Comparison of ENCODE assay signal across 8 cellular contexts in the genomic region with DNA sequence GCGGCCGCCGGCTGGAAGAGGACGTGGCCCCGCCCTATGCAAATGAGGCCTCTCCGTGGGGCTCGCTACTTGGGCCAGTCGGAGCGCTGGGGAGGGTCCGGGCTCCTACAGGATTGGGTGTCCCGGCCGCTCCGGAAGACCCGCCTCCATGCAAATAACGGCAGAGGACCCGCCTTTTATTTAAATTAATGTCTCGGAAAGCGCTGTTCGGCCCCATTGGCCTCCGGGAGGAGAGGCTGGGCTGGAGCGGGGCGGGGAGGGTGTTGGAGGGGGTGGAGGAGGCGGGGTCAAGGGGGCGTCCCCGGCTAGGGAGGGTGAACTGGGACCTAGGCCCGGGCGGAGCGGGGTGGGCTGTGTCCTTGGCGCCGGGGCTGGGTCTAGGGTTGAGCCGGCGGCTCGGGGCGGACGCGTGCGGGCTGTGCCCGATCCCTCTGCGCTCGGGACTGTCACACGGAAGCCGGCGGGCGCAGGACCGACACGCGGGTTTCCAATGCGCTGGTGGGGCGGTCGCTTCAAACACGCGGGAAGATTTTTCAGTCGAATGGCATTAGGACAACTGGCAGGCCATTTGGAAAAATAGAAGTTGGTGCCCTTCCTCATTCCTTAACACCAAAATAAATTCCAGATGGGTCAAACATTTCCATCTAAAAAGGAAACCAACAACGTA. TPM values are rescaled to one million over a fixed set of nuclear protein-coding genes. Genes with fewer than 3 reads are reported as not detected.
A peak's percentile ranks its signal among the peaks of the same experiment; 100 is the strongest.
DNase-seq lines count a peak whose midpoint lies in the region; ATAC-seq, FAIRE-seq and TF ChIP-seq lines count a peak whose summit lies in the region.

No MANE protein-coding gene starts in this region.

- peak overlapping the region; percentile 90 for H3K4me3 Mint-ChIP-seq in activated T-helper 1 cell treated with anti-CD3 and anti-CD28 coated beads, Interleukin-12 subunit alpha, Interleukin-12 subunit beta, Interleukin-2, Interleukin-4 antibody, amounts not matched to agents 30 ng/mL and 10 ng/mL and 1 ng/mL, durations not matched to agents 14 hours and 24 hours and 36 hours
- peak overlapping the region; percentile 79 to 91 (median 87) for H3K4me3 Mint-ChIP-seq in naive thymus-derived CD4-positive, alpha-beta T cell
- peak overlapping the region; percentile 86 for H3K4me3 Mint-ChIP-seq in stimulated activated memory B cell treated with anti-CD40 and anti-IgM and Interleukin-4, amounts not matched to agents 10 μg/mL and 1 μg/mL and 100 μg/mL, for 72 hours

- 1% methylated on average over 43 to 52 of the region's 54 CpGs for WGBS in GM23248 (ENCODE audit: low coverage in 1 of 2, low lambda C conversion rate in 2 of 2, missing lambda C conversion rate in 2 of 2), 2 experiments

- FAIRE-seq in RCC 7860 (lab: Jason Lieb, UNC), result peak; percentile 69

- CTCF ChIA-PET in naive thymus-derived CD4-positive, alpha-beta T cell (lab: Charles Lee), result no interaction called here

- H3K27ac ChIP-seq in DOHH2 (ENCODE audit: low read depth, low read length), result 0 out of 2 replicates have a peak overlapping the region, but pooled peaks have one; percentile 30
- peak overlapping the region; percentile 90 for H3K27ac ChIP-seq in GM23248
- H3K27ac ChIP-seq in Karpas-422 (ENCODE audit: low read length), result peak overlapping the region; percentile 45
- H3K27ac ChIP-seq in fibroblast of lung (ENCODE audit: insufficient read depth, low read length), result peak overlapping the region; percentile 87
- peak overlapping the region; percentile 92 for H3K27ac ChIP-seq in naive thymus-derived CD4-positive, alpha-beta T cell (ENCODE audit: low read depth, low read length)

- TF ChIP-seq CTCF in DOHH2 (IDR thresholded peaks at IDR 0.05; ENCODE audit: low read depth, low read length, poor library complexity, severe bottlenecking) (no peak), fibroblast of lung (conservative IDR thresholded peaks at IDR 0.05 in 1 of 2, IDR thresholded peaks at IDR 0.05 in 1 of 2; ENCODE audit: low read depth in 1 of 2, low read length in 2 of 2) (no peak)

- H3F3A ChIP-seq in DOHH2 (ENCODE audit: control insufficient read depth, insufficient read depth), result peaks cover 6% of the 10 kb centered on the region; the same call in 1 of the 2 replicates
- peaks cover 31% of the 10 kb centered on the region for H3F3A ChIP-seq in GM23248 (ENCODE audit: insufficient read depth)

- no peaks in the 10 kb centered on the region for H3K9me3 Mint-ChIP-seq in activated T-helper 1 cell treated with anti-CD3 and anti-CD28 coated beads, Interleukin-12 subunit alpha, Interleukin-12 subunit beta, Interleukin-2, Interleukin-4 antibody, amounts not matched to agents 30 ng/mL and 10 ng/mL and 1 ng/mL, durations not matched to agents 14 hours and 24 hours and 36 hours
- peaks cover 0 to 3% (median 0%) of the 10 kb centered on the region in 11 donors for H3K9me3 Mint-ChIP-seq in naive thymus-derived CD4-positive, alpha-beta T cell
- no peaks in the 10 kb centered on the region for H3K9me3 Mint-ChIP-seq in stimulated activated memory B cell treated with anti-CD40 and anti-IgM and Interleukin-4, amounts not matched to agents 10 μg/mL and 1 μg/mL and 100 μg/mL, for 72 hours

- H4K20me1 ChIP-seq in DOHH2 (ENCODE audit: control insufficient read depth, insufficient read depth, low read depth, low read length), result no peaks in the 10 kb centered on the region
- no peaks in the 10 kb centered on the region for H4K20me1 ChIP-seq in GM23248 (ENCODE audit: insufficient read depth)
- H4K20me1 ChIP-seq in Karpas-422 (ENCODE audit: insufficient read depth, low read depth, low read length), result no peaks in the 10 kb centered on the region
- H4K20me1 ChIP-seq in fibroblast of lung (ENCODE audit: control insufficient read depth, extremely low read depth, insufficient read depth, low read length), result no peaks in the 10 kb centered on the region

- H3K9me3 ChIP-seq in DOHH2 (ENCODE audit: control insufficient read depth, insufficient read depth, low read length) (no peaks in the 10 kb centered on the region), GM23248 (ENCODE audit: low read depth) (no peaks in the 10 kb centered on the region), Karpas-422 (ENCODE audit: low read length) (no peaks in the 10 kb centered on the region), fibroblast of lung (ENCODE audit: control insufficient read depth, insufficient read depth, low read depth, low read length) (no peaks in the 10 kb centered on the region)
- no peaks in the 10 kb centered on the region for H3K9me3 ChIP-seq in naive thymus-derived CD4-positive, alpha-beta T cell (ENCODE audit: control insufficient read depth in 2 of 3, low read length in 3 of 3)

- H2AFZ ChIP-seq in GM23248 (peak overlapping the region; percentile 57), Karpas-422 (ENCODE audit: low read length) (peak overlapping the region; percentile 75; the same call in 1 of the 2 replicates), fibroblast of lung (ENCODE audit: low read length) (peak overlapping the region; percentile 42)

- peak; percentile 96 for ATAC-seq in naive thymus-derived CD4-positive, alpha-beta T cell
- peak; percentile 97 for ATAC-seq in stimulated activated memory B cell treated with anti-CD40 and anti-IgM and Interleukin-4, amounts not matched to agents 10 μg/mL and 1 μg/mL and 100 μg/mL, for 72 hours

- H3K9me2 ChIP-seq in DOHH2 (replicated peaks; ENCODE audit: control insufficient read depth, low read length) (no peaks in the 10 kb centered on the region), GM23248 (ENCODE audit: insufficient read depth) (no peaks in the 10 kb centered on the region), Karpas-422 (replicated peaks; ENCODE audit: insufficient read depth, low read length) (no peaks in the 10 kb centered on the region)

- H3K79me2 ChIP-seq in DOHH2 (ENCODE audit: control insufficient read depth, low read length), result peaks cover 26% of the 10 kb centered on the region
- H3K79me2 ChIP-seq in GM23248 (ENCODE audit: insufficient read depth), result peaks cover 21% of the 10 kb centered on the region
- H3K79me2 ChIP-seq in Karpas-422 (ENCODE audit: low read length), result peaks cover 16% of the 10 kb centered on the region
- peaks cover 6% of the 10 kb centered on the region for H3K79me2 ChIP-seq in fibroblast of lung (ENCODE audit: control insufficient read depth, insufficient read depth, low read length)

- POLR2A ChIA-PET in naive thymus-derived CD4-positive, alpha-beta T cell (lab: Charles Lee), result no interaction called here

- H3K4me3 ChIP-seq in DOHH2 (ENCODE audit: low read length) (peak overlapping the region; percentile 84), GM23248 (peak overlapping the region; percentile 73), Karpas-422 (ENCODE audit: low read length) (peak overlapping the region; percentile 78), fibroblast of lung (replicated peaks in 1 of 4; ENCODE audit: control extremely low read depth in 1 of 4, insufficient read depth in 1 of 4, low read depth in 3 of 4, low read length in 4 of 4) (peak overlapping the region; percentile 48 to 95 (median 62))
- peak overlapping the region; percentile 59 for H3K4me3 ChIP-seq in naive thymus-derived CD4-positive, alpha-beta T cell (ENCODE audit: low read length)

- H3K4me2 ChIP-seq in DOHH2 (ENCODE audit: low read length) (peak overlapping the region; percentile 91), GM23248 (ENCODE audit: unreplicated experiment) (peak overlapping the region; percentile 79), Karpas-422 (ENCODE audit: low read depth, low read length, poor library complexity, severe bottlenecking) (peak overlapping the region; percentile 90), fibroblast of lung (ENCODE audit: extremely low read depth, insufficient read depth, low read length) (peak overlapping the region; percentile 89)

- H3K9ac ChIP-seq in GM23248, result peak overlapping the region; percentile 83
- peak overlapping the region; percentile 83 for H3K9ac ChIP-seq in Karpas-422 (ENCODE audit: low read length)
- peak overlapping the region; percentile 76 for H3K9ac ChIP-seq in fibroblast of lung (ENCODE audit: insufficient read depth, low read length)

- H3K27me3 Mint-ChIP-seq in activated T-helper 1 cell treated with anti-CD3 and anti-CD28 coated beads, Interleukin-12 subunit alpha, Interleukin-12 subunit beta, Interleukin-2, Interleukin-4 antibody, amounts not matched to agents 30 ng/mL and 10 ng/mL and 1 ng/mL, durations not matched to agents 14 hours and 24 hours and 36 hours (ENCODE audit: insufficient read depth), result no peaks in the 10 kb centered on the region
- peaks cover 0 to 4% (median 0%) of the 10 kb centered on the region in 5 donors for H3K27me3 Mint-ChIP-seq in naive thymus-derived CD4-positive, alpha-beta T cell
- H3K27me3 Mint-ChIP-seq in stimulated activated memory B cell treated with anti-CD40 and anti-IgM and Interleukin-4, amounts not matched to agents 10 μg/mL and 1 μg/mL and 100 μg/mL, for 72 hours, result no peaks in the 10 kb centered on the region

- in situ Hi-C loops in GM23248 (cut with MboI), result no loop called here

- intact Hi-C loops in activated T-helper 1 cell treated with anti-CD3 and anti-CD28 coated beads, Interleukin-12 subunit alpha, Interleukin-12 subunit beta, Interleukin-2, Interleukin-4 antibody, amounts not matched to agents 30 ng/mL and 10 ng/mL and 1 ng/mL, durations not matched to agents 14 hours and 24 hours and 36 hours (cut with micrococcal nuclease), result loop anchor here (1.0 to 5.0 kb wide), 15 partner anchors 14 to 803 kb away; a partner anchor contains a TSS
- intact Hi-C loops in naive thymus-derived CD4-positive, alpha-beta T cell (cut with micrococcal nuclease), result loop anchor here (1.0 to 10.0 kb wide), 22 partner anchors 17 to 1032 kb away; a partner anchor contains a TSS

- DNase-seq in GM23248, result peak; percentile 100
- peak; percentile 100 for DNase-seq in Karpas-422
- peak; percentile 98 for DNase-seq in RCC 7860 (ENCODE audit: low spot score)
- DNase-seq in activated T-helper 1 cell treated with anti-CD3 and anti-CD28 coated beads, Interleukin-12 subunit alpha, Interleukin-12 subunit beta, Interleukin-2, Interleukin-4 antibody, amounts not matched to agents 30 ng/mL and 10 ng/mL and 1 ng/mL, durations not matched to agents 14 hours and 24 hours and 36 hours (ENCODE audit: low spot score), result peak; percentile 97
- DNase-seq in fibroblast of lung (ENCODE audit: low read depth in 2 of 2), result peak; percentile 98 to 99
- peak; percentile 88 to 99 (median 98) for DNase-seq in naive thymus-derived CD4-positive, alpha-beta T cell

- H3K27me3 ChIP-seq in DOHH2 (ENCODE audit: control insufficient read depth, low read length), result no peaks in the 10 kb centered on the region
- no peaks in the 10 kb centered on the region for H3K27me3 ChIP-seq in GM23248 (replicated peaks; ENCODE audit: insufficient read depth)
- no peaks in the 10 kb centered on the region for H3K27me3 ChIP-seq in Karpas-422 (ENCODE audit: low read length)
- no peaks in the 10 kb centered on the region for H3K27me3 ChIP-seq in fibroblast of lung (ENCODE audit: control insufficient read depth, insufficient read depth, low read length)
- H3K27me3 ChIP-seq in naive thymus-derived CD4-positive, alpha-beta T cell (ENCODE audit: control insufficient read depth in 2 of 2, insufficient read depth in 2 of 2, low read length in 2 of 2), result no peaks in the 10 kb centered on the region

- H3K36me3 ChIP-seq in DOHH2 (ENCODE audit: control insufficient read depth, low read length), result peaks cover 41% of the 10 kb centered on the region
- H3K36me3 ChIP-seq in GM23248 (ENCODE audit: low read depth), result no peaks in the 10 kb centered on the region
- peaks cover 29% of the 10 kb centered on the region for H3K36me3 ChIP-seq in Karpas-422 (ENCODE audit: insufficient read depth, low read length)
- H3K36me3 ChIP-seq in fibroblast of lung (ENCODE audit: control insufficient read depth, insufficient read depth, low read length), result peaks cover 17% of the 10 kb centered on the region
- H3K36me3 ChIP-seq in naive thymus-derived CD4-positive, alpha-beta T cell (ENCODE audit: control insufficient read depth in 2 of 3, insufficient read depth in 3 of 3, low read length in 3 of 3), result peaks cover 12 to 30% (median 15%) of the 10 kb centered on the region in 3 experiments

- H3K4me1 Mint-ChIP-seq in activated T-helper 1 cell treated with anti-CD3 and anti-CD28 coated beads, Interleukin-12 subunit alpha, Interleukin-12 subunit beta, Interleukin-2, Interleukin-4 antibody, amounts not matched to agents 30 ng/mL and 10 ng/mL and 1 ng/mL, durations not matched to agents 14 hours and 24 hours and 36 hours (ENCODE audit: low read depth), result peaks cover 28% of the 10 kb centered on the region
- peaks cover 11 to 30% (median 18%) of the 10 kb centered on the region in 7 donors for H3K4me1 Mint-ChIP-seq in naive thymus-derived CD4-positive, alpha-beta T cell
- peaks cover 50% of the 10 kb centered on the region for H3K4me1 Mint-ChIP-seq in stimulated activated memory B cell treated with anti-CD40 and anti-IgM and Interleukin-4, amounts not matched to agents 10 μg/mL and 1 μg/mL and 100 μg/mL, for 72 hours

- peaks cover 19% of the 10 kb centered on the region for H3K36me3 Mint-ChIP-seq in activated T-helper 1 cell treated with anti-CD3 and anti-CD28 coated beads, Interleukin-12 subunit alpha, Interleukin-12 subunit beta, Interleukin-2, Interleukin-4 antibody, amounts not matched to agents 30 ng/mL and 10 ng/mL and 1 ng/mL, durations not matched to agents 14 hours and 24 hours and 36 hours (ENCODE audit: low read depth)
- peaks cover 4 to 13% (median 10%) of the 10 kb centered on the region in 5 donors for H3K36me3 Mint-ChIP-seq in naive thymus-derived CD4-positive, alpha-beta T cell
- peaks cover 22% of the 10 kb centered on the region for H3K36me3 Mint-ChIP-seq in stimulated activated memory B cell treated with anti-CD40 and anti-IgM and Interleukin-4, amounts not matched to agents 10 μg/mL and 1 μg/mL and 100 μg/mL, for 72 hours

- peak overlapping the region; percentile 84 for H3K27ac Mint-ChIP-seq in activated T-helper 1 cell treated with anti-CD3 and anti-CD28 coated beads, Interleukin-12 subunit alpha, Interleukin-12 subunit beta, Interleukin-2, Interleukin-4 antibody, amounts not matched to agents 30 ng/mL and 10 ng/mL and 1 ng/mL, durations not matched to agents 14 hours and 24 hours and 36 hours
- H3K27ac Mint-ChIP-seq in naive thymus-derived CD4-positive, alpha-beta T cell, result peak overlapping the region; percentile 44 to 95 (median 80)
- peak overlapping the region; percentile 98 for H3K27ac Mint-ChIP-seq in stimulated activated memory B cell treated with anti-CD40 and anti-IgM and Interleukin-4, amounts not matched to agents 10 μg/mL and 1 μg/mL and 100 μg/mL, for 72 hours

- H3K4me1 ChIP-seq in DOHH2 (ENCODE audit: control insufficient read depth, low read length), result peaks cover 37% of the 10 kb centered on the region
- H3K4me1 ChIP-seq in GM23248 (ENCODE audit: insufficient read depth), result peaks cover 37% of the 10 kb centered on the region
- peaks cover 38% of the 10 kb centered on the region for H3K4me1 ChIP-seq in Karpas-422 (ENCODE audit: low read length)
- H3K4me1 ChIP-seq in fibroblast of lung (ENCODE audit: control insufficient read depth, extremely low read depth, insufficient read depth, low read length), result peaks cover 8% of the 10 kb centered on the region
- peaks cover 15 to 16% of the 10 kb centered on the region in 2 donors for H3K4me1 ChIP-seq in naive thymus-derived CD4-positive, alpha-beta T cell (ENCODE audit: control insufficient read depth in 2 of 2, insufficient read depth in 2 of 2, low read length in 2 of 2)

RNA-seq across cellular contexts. Expression of a gene that starts 0.3 kb away (rescaled TPM):
- total RNA-seq in GM23248 (2014; rRNA removed; shearing (Covaris generic)), result 13.9 and 20.3 TPM in 2 replicates
- 10.7 and 12.9 TPM in 2 replicates for polyA plus RNA-seq in GM23248 (2016; fragmentation: Nextera tagmentation; extraction: Ambion mirVana)
- total RNA-seq in Karpas-422 (2014; rRNA removed; shearing (Covaris generic); ENCODE audit: low replicate concordance), result 34.5 and 47.1 TPM in 2 replicates
- total RNA-seq in activated T-helper 1 cell treated with anti-CD3 and anti-CD28 coated beads, Interleukin-12 subunit alpha, Interleukin-12 subunit beta, Interleukin-2, Interleukin-4 antibody, amounts not matched to agents 30 ng/mL and 10 ng/mL and 1 ng/mL, durations not matched to agents 14 hours and 24 hours and 36 hours, result 36.9 and 41.7 TPM in 2 replicates
- 11.0 and 12.7 TPM in 2 replicates for total RNA-seq in fibroblast of lung
- polyA plus RNA-seq in fibroblast of lung, result 4.9 and 5.9 TPM in 2 replicates
- 5.7 and 7.1 TPM in 2 replicates for polyA plus RNA-seq in fibroblast of lung (2012)
- 13.0 and 18.5 TPM in 2 replicates for polyA minus RNA-seq in fibroblast of lung (ENCODE audit: low replicate concordance)
- 10 to 100 TPM; 33.9 to 77.1 (median 48.9) TPM for total RNA-seq in naive thymus-derived CD4-positive, alpha-beta T cell
- 10 to 100 TPM; 18.2 to 20.4 TPM for polyA plus RNA-seq in naive thymus-derived CD4-positive, alpha-beta T cell

RNA-seq across cellular contexts. Expression of a gene that starts 17.3 kb away (rescaled TPM):
- not detected in 2 replicates for total RNA-seq in GM23248 (2014; rRNA removed; shearing (Covaris generic))
- polyA plus RNA-seq in GM23248 (2016; fragmentation: Nextera tagmentation; extraction: Ambion mirVana), result not detected in 2 replicates
- 1.9 TPM in 1 of 2 replicates, not detected in the other for total RNA-seq in Karpas-422 (2014; rRNA removed; shearing (Covaris generic); ENCODE audit: low replicate concordance)
- total RNA-seq in activated T-helper 1 cell treated with anti-CD3 and anti-CD28 coated beads, Interleukin-12 subunit alpha, Interleukin-12 subunit beta, Interleukin-2, Interleukin-4 antibody, amounts not matched to agents 30 ng/mL and 10 ng/mL and 1 ng/mL, durations not matched to agents 14 hours and 24 hours and 36 hours, result 0.42 and 0.78 TPM in 2 replicates
- 0.26 and 0.33 TPM in 2 replicates for total RNA-seq in fibroblast of lung
- not detected in 2 replicates for polyA plus RNA-seq in fibroblast of lung
- polyA plus RNA-seq in fibroblast of lung (2012), result 0.18 TPM in 1 of 2 replicates, not detected in the other
- not detected in 2 replicates for polyA minus RNA-seq in fibroblast of lung (ENCODE audit: low replicate concordance)
- total RNA-seq in naive thymus-derived CD4-positive, alpha-beta T cell, result 1 to 10 TPM in 4 of 5 experiments, under 1 TPM in 1; 0.73 to 3.1 (median 1.8) TPM
- not detected for polyA plus RNA-seq in naive thymus-derived CD4-positive, alpha-beta T cell

RNA-seq across cellular contexts. Expression of a gene that starts 21.5 kb away (rescaled TPM):
- total RNA-seq in GM23248 (2014; rRNA removed; shearing (Covaris generic)), result 53.0 and 63.2 TPM in 2 replicates
- polyA plus RNA-seq in GM23248 (2016; fragmentation: Nextera tagmentation; extraction: Ambion mirVana) (46.6 and 47.0 TPM in 2 replicates), fibroblast of lung (24.1 and 44.4 TPM in 2 replicates)
- 5.9 TPM in 1 of 2 replicates, not detected in the other for total RNA-seq in Karpas-422 (2014; rRNA removed; shearing (Covaris generic); ENCODE audit: low replicate concordance)
- 17.0 and 17.2 TPM in 2 replicates for total RNA-seq in activated T-helper 1 cell treated with anti-CD3 and anti-CD28 coated beads, Interleukin-12 subunit alpha, Interleukin-12 subunit beta, Interleukin-2, Interleukin-4 antibody, amounts not matched to agents 30 ng/mL and 10 ng/mL and 1 ng/mL, durations not matched to agents 14 hours and 24 hours and 36 hours
- 116 and 133 TPM in 2 replicates for total RNA-seq in fibroblast of lung
- 72.1 and 157 TPM in 2 replicates for polyA plus RNA-seq in fibroblast of lung (2012)
- 93.3 and 303 TPM in 2 replicates for polyA minus RNA-seq in fibroblast of lung (ENCODE audit: low replicate concordance)
- total RNA-seq in naive thymus-derived CD4-positive, alpha-beta T cell, result 10 to 100 TPM in 4 of 5 experiments, 1 to 10 TPM in 1; 7.7 to 33.1 (median 27.5) TPM
- 10 to 100 TPM in 1 of 2 donors, 1 to 10 TPM in 1; 3.0 to 13.5 TPM for polyA plus RNA-seq in naive thymus-derived CD4-positive, alpha-beta T cell

RNA-seq across cellular contexts. Expression of a gene that starts 38.2 kb away (rescaled TPM):
- total RNA-seq in GM23248 (2014; rRNA removed; shearing (Covaris generic)), result 175 and 196 TPM in 2 replicates
- polyA plus RNA-seq in GM23248 (2016; fragmentation: Nextera tagmentation; extraction: Ambion mirVana) (145 and 163 TPM in 2 replicates), fibroblast of lung (86.4 and 115 TPM in 2 replicates)
- total RNA-seq in Karpas-422 (2014; rRNA removed; shearing (Covaris generic); ENCODE audit: low replicate concordance), result 116 and 184 TPM in 2 replicates
- 140 TPM in 2 replicates for total RNA-seq in activated T-helper 1 cell treated with anti-CD3 and anti-CD28 coated beads, Interleukin-12 subunit alpha, Interleukin-12 subunit beta, Interleukin-2, Interleukin-4 antibody, amounts not matched to agents 30 ng/mL and 10 ng/mL and 1 ng/mL, durations not matched to agents 14 hours and 24 hours and 36 hours
- 66.8 and 88.2 TPM in 2 replicates for total RNA-seq in fibroblast of lung
- 119 and 150 TPM in 2 replicates for polyA plus RNA-seq in fibroblast of lung (2012)
- 264 and 307 TPM in 2 replicates for polyA minus RNA-seq in fibroblast of lung (ENCODE audit: low replicate concordance)
- 100 to 1,000 TPM; 112 to 182 (median 164) TPM for total RNA-seq in naive thymus-derived CD4-positive, alpha-beta T cell
- polyA plus RNA-seq in naive thymus-derived CD4-positive, alpha-beta T cell, result 100 to 1,000 TPM; 171 to 217 TPM

RNA-seq across cellular contexts. Expression of a gene that starts 40.7 kb away (rescaled TPM):
- total RNA-seq in GM23248 (2014; rRNA removed; shearing (Covaris generic)), result 100 and 107 TPM in 2 replicates
- polyA plus RNA-seq in GM23248 (2016; fragmentation: Nextera tagmentation; extraction: Ambion mirVana) (164 and 166 TPM in 2 replicates), fibroblast of lung (69.8 and 122 TPM in 2 replicates)
- total RNA-seq in Karpas-422 (2014; rRNA removed; shearing (Covaris generic); ENCODE audit: low replicate concordance), result 165 and 217 TPM in 2 replicates
- 234 and 250 TPM in 2 replicates for total RNA-seq in activated T-helper 1 cell treated with anti-CD3 and anti-CD28 coated beads, Interleukin-12 subunit alpha, Interleukin-12 subunit beta, Interleukin-2, Interleukin-4 antibody, amounts not matched to agents 30 ng/mL and 10 ng/mL and 1 ng/mL, durations not matched to agents 14 hours and 24 hours and 36 hours
- 58.8 and 76.5 TPM in 2 replicates for total RNA-seq in fibroblast of lung
- 101 and 168 TPM in 2 replicates for polyA plus RNA-seq in fibroblast of lung (2012)
- polyA minus RNA-seq in fibroblast of lung (ENCODE audit: low replicate concordance), result 110 and 231 TPM in 2 replicates
- total RNA-seq in naive thymus-derived CD4-positive, alpha-beta T cell, result 100 to 1,000 TPM in 1 of 5 experiments, 10 to 100 TPM in 4; 55.1 to 118 (median 69.2) TPM
- 10 to 100 TPM; 78.1 to 94.8 TPM for polyA plus RNA-seq in naive thymus-derived CD4-positive, alpha-beta T cell

Comparison
In these comparisons a context has a peak if more than half of its experiments do, and no peak if none do; other contexts are left out.
1. Peak in every context shown above with its lines: DNase-seq, ATAC-seq, H3K4me3 ChIP-seq and H3K27ac ChIP-seq.
2. H3K27ac ChIP-seq: peak in every context shown above with its lines; median percentile 92 in naive thymus-derived CD4-positive, alpha-beta T cell; 90 in GM23248; 87 in fibroblast of lung; 45 in Karpas-422; 30 in DOHH2.